ENCODE assay signal across 1 cellular context in genomic region chr9:110101531-110102161, GRCh38.
TF ChIP-seq lines count a peak whose summit lies in the region.

No MANE protein-coding gene starts in this region.

TF ChIP-seq in GM12878, 131 proteins besides CTCF, POLR2A, EP300 and RAD21 (continued from another document and continues in another):
- TF ChIP-seq, protein P1, sequence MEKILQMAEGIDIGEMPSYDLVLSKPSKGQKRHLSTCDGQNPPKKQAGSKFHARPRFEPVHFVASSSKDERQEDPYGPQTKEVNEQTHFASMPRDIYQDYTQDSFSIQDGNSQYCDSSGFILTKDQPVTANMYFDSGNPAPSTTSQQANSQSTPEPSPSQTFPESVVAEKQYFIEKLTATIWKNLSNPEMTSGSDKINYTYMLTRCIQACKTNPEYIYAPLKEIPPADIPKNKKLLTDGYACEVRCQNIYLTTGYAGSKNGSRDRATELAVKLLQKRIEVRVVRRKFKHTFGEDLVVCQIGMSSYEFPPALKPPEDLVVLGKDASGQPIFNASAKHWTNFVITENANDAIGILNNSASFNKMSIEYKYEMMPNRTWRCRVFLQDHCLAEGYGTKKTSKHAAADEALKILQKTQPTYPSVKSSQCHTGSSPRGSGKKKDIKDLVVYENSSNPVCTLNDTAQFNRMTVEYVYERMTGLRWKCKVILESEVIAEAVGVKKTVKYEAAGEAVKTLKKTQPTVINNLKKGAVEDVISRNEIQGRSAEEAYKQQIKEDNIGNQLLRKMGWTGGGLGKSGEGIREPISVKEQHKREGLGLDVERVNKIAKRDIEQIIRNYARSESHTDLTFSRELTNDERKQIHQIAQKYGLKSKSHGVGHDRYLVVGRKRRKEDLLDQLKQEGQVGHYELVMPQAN (conservative IDR thresholded peaks at IDR 0.05) = no peak
- TF ChIP-seq CHD1 (IDR thresholded peaks at IDR 0.05; ENCODE audit: low read depth, low read length) = no peak
- TF ChIP-seq JUNB (IDR thresholded peaks at IDR 0.05) = peak; percentile 37; the same call in 1 of the 2 replicates
- TF ChIP-seq EGR1 (IDR thresholded peaks at IDR 0.05; ENCODE audit: borderline replicate concordance in 1 of 2, low read depth in 2 of 2, low read length in 2 of 2) = no peak
- TF ChIP-seq FOXK2 (IDR thresholded peaks at IDR 0.05) = no peak
- no peak; the same call in 1 of the 2 replicates for TF ChIP-seq HDGF (IDR thresholded peaks at IDR 0.05)
- no peak for TF ChIP-seq SP1 (IDR thresholded peaks at IDR 0.05; ENCODE audit: low read depth, low read length)
- TF ChIP-seq TCF12 (IDR thresholded peaks at IDR 0.05; ENCODE audit: low read depth, low read length) = peak; percentile 99
- 0 out of 2 replicates have a peak, but pooled peaks have one; percentile 12 for TF ChIP-seq BCL11A (IDR thresholded peaks at IDR 0.05; ENCODE audit: low read depth, low read length)
- peak; percentile 99 for TF ChIP-seq ZNF687 (IDR thresholded peaks at IDR 0.05)
- no peak for TF ChIP-seq SUPT20H (IDR thresholded peaks at IDR 0.05; ENCODE audit: borderline replicate concordance, control insufficient read depth, low read depth, low read length)
- TF ChIP-seq TBL1XR1 (IDR thresholded peaks at IDR 0.05; ENCODE audit: low read depth, low read length) = peak; percentile 90; the same call in 1 of the 2 replicates
- TF ChIP-seq, protein P2, sequence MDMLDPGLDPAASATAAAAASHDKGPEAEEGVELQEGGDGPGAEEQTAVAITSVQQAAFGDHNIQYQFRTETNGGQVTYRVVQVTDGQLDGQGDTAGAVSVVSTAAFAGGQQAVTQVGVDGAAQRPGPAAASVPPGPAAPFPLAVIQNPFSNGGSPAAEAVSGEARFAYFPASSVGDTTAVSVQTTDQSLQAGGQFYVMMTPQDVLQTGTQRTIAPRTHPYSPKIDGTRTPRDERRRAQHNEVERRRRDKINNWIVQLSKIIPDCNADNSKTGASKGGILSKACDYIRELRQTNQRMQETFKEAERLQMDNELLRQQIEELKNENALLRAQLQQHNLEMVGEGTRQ (IDR thresholded peaks at IDR 0.05; ENCODE audit: borderline replicate concordance, low read depth, low read length) = no peak
- TF ChIP-seq ZBTB4 (CRISPR knock-in tag; IDR thresholded peaks at IDR 0.05) = no peak
- peak; percentile 96 for TF ChIP-seq TCF3 (IDR thresholded peaks at IDR 0.05; ENCODE audit: borderline replicate concordance, insufficient read depth, low read depth, low read length)
- TF ChIP-seq NFYA (IDR thresholded peaks at IDR 0.05; ENCODE audit: borderline replicate concordance, low read depth, low read length) = no peak
- TF ChIP-seq ATF7 (IDR thresholded peaks at IDR 0.05; ENCODE audit: low read depth) = peak; percentile 49
- no peak for TF ChIP-seq SREBF1 (IDR thresholded peaks at IDR 0.05; ENCODE audit: low read length)
- peak; percentile 98 for TF ChIP-seq NFIC (IDR thresholded peaks at IDR 0.05; ENCODE audit: low read depth, low read length)
- TF ChIP-seq E2F4 (IDR thresholded peaks at IDR 0.05; ENCODE audit: low read depth, low read length) = no peak
- no peak for TF ChIP-seq SMARCA5 (IDR thresholded peaks at IDR 0.05)
- TF ChIP-seq, protein P3, sequence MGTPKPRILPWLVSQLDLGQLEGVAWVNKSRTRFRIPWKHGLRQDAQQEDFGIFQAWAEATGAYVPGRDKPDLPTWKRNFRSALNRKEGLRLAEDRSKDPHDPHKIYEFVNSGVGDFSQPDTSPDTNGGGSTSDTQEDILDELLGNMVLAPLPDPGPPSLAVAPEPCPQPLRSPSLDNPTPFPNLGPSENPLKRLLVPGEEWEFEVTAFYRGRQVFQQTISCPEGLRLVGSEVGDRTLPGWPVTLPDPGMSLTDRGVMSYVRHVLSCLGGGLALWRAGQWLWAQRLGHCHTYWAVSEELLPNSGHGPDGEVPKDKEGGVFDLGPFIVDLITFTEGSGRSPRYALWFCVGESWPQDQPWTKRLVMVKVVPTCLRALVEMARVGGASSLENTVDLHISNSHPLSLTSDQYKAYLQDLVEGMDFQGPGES (IDR thresholded peaks at IDR 0.05) = no peak
- TF ChIP-seq NR2C2 (IDR thresholded peaks at IDR 0.05; ENCODE audit: borderline replicate concordance, control insufficient read depth, insufficient read length, low read depth) = no peak
- peak; percentile 95 to 97 for TF ChIP-seq IKZF2 (IDR thresholded peaks at IDR 0.05)
- peak in 1 of 2 experiments; percentile 68; a peak in 1 of 4 replicates for TF ChIP-seq ETV6 (conservative IDR thresholded peaks at IDR 0.05 in 1 of 2, IDR thresholded peaks at IDR 0.05 in 1 of 2; ENCODE audit: borderline replicate concordance in 1 of 2, low read depth in 1 of 2)
- no peak for TF ChIP-seq RCOR1 (conservative IDR thresholded peaks at IDR 0.05; ENCODE audit: low read depth, low read length)
- no peak for TF ChIP-seq LARP7 (IDR thresholded peaks at IDR 0.05)
- TF ChIP-seq SUZ12 (IDR thresholded peaks at IDR 0.05; ENCODE audit: unreplicated experiment) = no peak
- TF ChIP-seq CUX1 (IDR thresholded peaks at IDR 0.05; ENCODE audit: insufficient replicate concordance, low read depth, low read length) = peak; percentile 88
- TF ChIP-seq CREM (IDR thresholded peaks at IDR 0.05; ENCODE audit: low read depth) = no peak; the same call in 1 of the 2 replicates
- no peak for TF ChIP-seq RBBP5 (conservative IDR thresholded peaks at IDR 0.05)
- TF ChIP-seq, protein P4, sequence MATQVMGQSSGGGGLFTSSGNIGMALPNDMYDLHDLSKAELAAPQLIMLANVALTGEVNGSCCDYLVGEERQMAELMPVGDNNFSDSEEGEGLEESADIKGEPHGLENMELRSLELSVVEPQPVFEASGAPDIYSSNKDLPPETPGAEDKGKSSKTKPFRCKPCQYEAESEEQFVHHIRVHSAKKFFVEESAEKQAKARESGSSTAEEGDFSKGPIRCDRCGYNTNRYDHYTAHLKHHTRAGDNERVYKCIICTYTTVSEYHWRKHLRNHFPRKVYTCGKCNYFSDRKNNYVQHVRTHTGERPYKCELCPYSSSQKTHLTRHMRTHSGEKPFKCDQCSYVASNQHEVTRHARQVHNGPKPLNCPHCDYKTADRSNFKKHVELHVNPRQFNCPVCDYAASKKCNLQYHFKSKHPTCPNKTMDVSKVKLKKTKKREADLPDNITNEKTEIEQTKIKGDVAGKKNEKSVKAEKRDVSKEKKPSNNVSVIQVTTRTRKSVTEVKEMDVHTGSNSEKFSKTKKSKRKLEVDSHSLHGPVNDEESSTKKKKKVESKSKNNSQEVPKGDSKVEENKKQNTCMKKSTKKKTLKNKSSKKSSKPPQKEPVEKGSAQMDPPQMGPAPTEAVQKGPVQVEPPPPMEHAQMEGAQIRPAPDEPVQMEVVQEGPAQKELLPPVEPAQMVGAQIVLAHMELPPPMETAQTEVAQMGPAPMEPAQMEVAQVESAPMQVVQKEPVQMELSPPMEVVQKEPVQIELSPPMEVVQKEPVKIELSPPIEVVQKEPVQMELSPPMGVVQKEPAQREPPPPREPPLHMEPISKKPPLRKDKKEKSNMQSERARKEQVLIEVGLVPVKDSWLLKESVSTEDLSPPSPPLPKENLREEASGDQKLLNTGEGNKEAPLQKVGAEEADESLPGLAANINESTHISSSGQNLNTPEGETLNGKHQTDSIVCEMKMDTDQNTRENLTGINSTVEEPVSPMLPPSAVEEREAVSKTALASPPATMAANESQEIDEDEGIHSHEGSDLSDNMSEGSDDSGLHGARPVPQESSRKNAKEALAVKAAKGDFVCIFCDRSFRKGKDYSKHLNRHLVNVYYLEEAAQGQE (IDR thresholded peaks at IDR 0.05; ENCODE audit: low read depth, low read length) = no peak
- no peak for TF ChIP-seq YY1 (IDR thresholded peaks at IDR 0.05; ENCODE audit: low read depth, low read length)
- no peak for TF ChIP-seq YBX1 (IDR thresholded peaks at IDR 0.05)
- no peak for TF ChIP-seq TAF1 (IDR thresholded peaks at IDR 0.05; ENCODE audit: borderline replicate concordance, low read depth, low read length)
- no peak for TF ChIP-seq SMAD5 (IDR thresholded peaks at IDR 0.05; ENCODE audit: low read depth)
